9 cellular contexts compared by ENCODE assay signal in genomic region chr15:62928242-62928995, GRCh38.
A peak's percentile ranks its signal among the peaks of the same experiment; 100 is the strongest.
DNase-seq lines count a peak whose midpoint lies in the region; ATAC-seq and TF ChIP-seq lines count a peak whose summit lies in the region.
"Had no signal": no experiment of that assay in that cellular context is flagged by ENCODE, and none has a peak within 500 bp of the region (broad histone marks: within the 10 kb centered on the region; RNA-seq: fewer than 3 reads in every experiment).

No MANE protein-coding gene starts in this region.

- H3K9ac ChIP-seq in fibroblast of lung (ENCODE audit: insufficient read depth, low read length) = no peak overlapping the region

- peak overlapping the region; percentile 76 for H3K4me2 ChIP-seq in fibroblast of lung (ENCODE audit: extremely low read depth, insufficient read depth, low read length)
- H3K4me2 ChIP-seq in osteoblast (ENCODE audit: insufficient read depth, low read length) = peak overlapping the region; percentile 62

- peak; percentile 94 for DNase-seq in ELR (ENCODE audit: low read depth)
- peak; percentile 57 for DNase-seq in RWPE1 (ENCODE audit: low spot score)
- peak; percentile 85 to 100 for DNase-seq in fibroblast of lung (ENCODE audit: low read depth in 2 of 2)
- DNase-seq in osteoblast (ENCODE audit: insufficient read length, low spot score, missing footprints) = no peak
- no peak for DNase-seq in mucosa of descending colon
- no peak for DNase-seq in Kasumi-1 (lab: John Stamatoyannopoulos, UW)
- DNase-seq in NCI-H187 (lab: John Stamatoyannopoulos, UW) = no peak
- DNase-seq: activated CD8-positive, alpha-beta T cell treated with anti-CD3 and anti-CD28 coated beads for 36 hours had no signal

- intact Hi-C loops in mucosa of descending colon (cut with DNase I, micrococcal nuclease) = no loop called here

- H3K9me3 ChIP-seq in fibroblast of lung (ENCODE audit: control insufficient read depth, insufficient read depth, low read depth, low read length) (no peaks in the 10 kb centered on the region), osteoblast (ENCODE audit: low read depth, low read length) (no peaks in the 10 kb centered on the region), mucosa of descending colon (no peaks in the 10 kb centered on the region)

- H3K27me3 ChIP-seq in fibroblast of lung (ENCODE audit: control insufficient read depth, insufficient read depth, low read length) (no peaks in the 10 kb centered on the region), osteoblast (ENCODE audit: insufficient read depth, low read length) (no peaks in the 10 kb centered on the region)

- H2AFZ ChIP-seq in fibroblast of lung (ENCODE audit: low read length) (no peak overlapping the region), osteoblast (ENCODE audit: low read length) (peak overlapping the region; percentile 8)

- CTCF ChIA-PET in RWPE1 (lab: Yijun Ruan, JAX) = interaction anchor here (0.6 to 1.1 kb wide), 3 partner anchors 18 to 144 kb away, joined by 3 to 5 read pairs (median 3); no protein-coding TSS in a partner anchor

- peak overlapping the region; percentile 77 for H3K27ac ChIP-seq in RWPE1
- H3K27ac ChIP-seq in fibroblast of lung (ENCODE audit: insufficient read depth, low read length) = peak overlapping the region; percentile 75
- H3K27ac ChIP-seq in osteoblast (ENCODE audit: low read depth, low read length) = peak overlapping the region; percentile 93

- H3K4me1 ChIP-seq in fibroblast of lung (ENCODE audit: control insufficient read depth, extremely low read depth, insufficient read depth, low read length) (peaks cover 19% of the 10 kb centered on the region), osteoblast (ENCODE audit: insufficient read depth, low read length) (peaks cover 44% of the 10 kb centered on the region), mucosa of descending colon (ENCODE audit: low read depth) (no peaks in the 10 kb centered on the region)

- H3K4me3 ChIP-seq in fibroblast of lung (replicated peaks in 1 of 4; ENCODE audit: control extremely low read depth in 1 of 4, insufficient read depth in 1 of 4, low read depth in 3 of 4, low read length in 4 of 4) (no peak overlapping the region), osteoblast (ENCODE audit: insufficient read depth, low read length) (no peak overlapping the region), mucosa of descending colon (no peak overlapping the region)

- no peaks in the 10 kb centered on the region for H3K36me3 ChIP-seq in fibroblast of lung (ENCODE audit: control insufficient read depth, insufficient read depth, low read length)
- no peaks in the 10 kb centered on the region for H3K36me3 ChIP-seq in osteoblast (ENCODE audit: insufficient read depth, low read length)
- H3K36me3 ChIP-seq in mucosa of descending colon (ENCODE audit: low read depth) = no peaks in the 10 kb centered on the region

- no peaks in the 10 kb centered on the region for H3K79me2 ChIP-seq in fibroblast of lung (ENCODE audit: control insufficient read depth, insufficient read depth, low read length)
- no peaks in the 10 kb centered on the region for H3K79me2 ChIP-seq in osteoblast (ENCODE audit: insufficient read depth, low read length)

- TF ChIP-seq CTCF in RWPE1 (conservative IDR thresholded peaks at IDR 0.05; ENCODE audit: low read depth) (no peak), fibroblast of lung (conservative IDR thresholded peaks at IDR 0.05 in 1 of 2, IDR thresholded peaks at IDR 0.05 in 1 of 2; ENCODE audit: low read depth in 1 of 2, low read length in 2 of 2) (peak; percentile 20 to 23), osteoblast (IDR thresholded peaks at IDR 0.05; ENCODE audit: extremely low read depth, low read depth, low read length) (peak; percentile 75), mucosa of descending colon (IDR thresholded peaks at IDR 0.05) (no peak)

- H4K20me1 ChIP-seq in fibroblast of lung (ENCODE audit: control insufficient read depth, extremely low read depth, insufficient read depth, low read length) (no peaks in the 10 kb centered on the region), osteoblast (ENCODE audit: insufficient read depth, low read length) (no peaks in the 10 kb centered on the region)

- ATAC-seq in mucosa of descending colon (no peak), GM21619 (IDR thresholded peaks at IDR 0.05; ENCODE audit: unreplicated experiment) (no peak)
- ATAC-seq: activated CD8-positive, alpha-beta T cell treated with anti-CD3 and anti-CD28 coated beads for 36 hours had no signal

- POLR2A ChIA-PET in RWPE1 (lab: Yijun Ruan, JAX; ENCODE audit: low non-redundant PET) = interaction anchor here (0.6 to 1.0 kb wide), 2 partner anchors 114 to 116 kb away, joined by 3 read pairs; partner anchors contain the start of gene TPM1

Comparison
In these comparisons a context has a peak if more than half of its experiments do, and no peak if none do; other contexts are left out.
1. DNase-seq: peak in ELR (single experiment), RWPE1 (single experiment) and fibroblast of lung (2 of 2); none in osteoblast (single experiment), mucosa of descending colon (0 of 3), Kasumi-1 (0 of 2) and NCI-H187 (0 of 2).
2. CTCF ChIP-seq: peak in fibroblast of lung (2 of 2) and osteoblast (single experiment); none in RWPE1 (single experiment) and mucosa of descending colon (single experiment).
3. Peak in every context shown above with its lines, with median percentiles within 50 percentile points of each other: H3K27ac ChIP-seq.